ENCODE assay signal across 15 cellular contexts in genomic region chrX:115582035-115582870, GRCh38. TPM values are rescaled to one million over a fixed set of nuclear protein-coding genes. Genes with fewer than 3 reads are reported as not detected.
DNase-seq lines count a peak whose midpoint lies in the region; TF ChIP-seq lines count a peak whose summit lies in the region.
"Had no signal": no experiment of that assay in that cellular context is flagged by ENCODE, and none has a peak within 500 bp of the region (broad histone marks: within the 10 kb centered on the region; RNA-seq: fewer than 3 reads in every experiment).

No MANE protein-coding gene starts in this region.

- no peak for TF ChIP-seq POLR2A in thyroid gland (IDR thresholded peaks at IDR 0.05)

- H3K9me3 ChIP-seq in HUES64 (ENCODE audit: insufficient read depth, low read depth, low read length) (no peaks in the 10 kb centered on the region), duodenal mucosa (ENCODE audit: control insufficient read depth in 1 of 2, low read length in 2 of 2) (no peaks in the 10 kb centered on the region), thyroid gland (no peaks in the 10 kb centered on the region)
- H3K9me3 ChIP-seq: pancreas, testis had no signal

- DNase-seq in medulla oblongata (ENCODE audit: extremely low spot score) (peak; percentile 25), thyroid gland (no peak), NCI-H69 (lab: John Stamatoyannopoulos, UW) (no peak), Ammon's horn (ENCODE audit: low spot score) (no peak), NCI-H748 treated with DMSO at 0.1 percent for 48 hours (lab: John Stamatoyannopoulos, UW) (no peak), GM03348 (ENCODE audit: low spot score) (no peak)
- DNase-seq: activated CD8-positive, alpha-beta memory T cell treated with anti-CD3 and anti-CD28 coated beads, Interleukin-2, amount 50 U/mL, for 4 hours; CD4-positive, alpha-beta memory T cell; GOT3; NCI-H2081; pancreas; testis had no signal

- H3K36me3 ChIP-seq in HUES64 (ENCODE audit: insufficient read depth, low read length) (peaks cover 3% of the 10 kb centered on the region; the same call in 1 of the 2 replicates), duodenal mucosa (ENCODE audit: control insufficient read depth in 1 of 2, insufficient read depth in 2 of 2, low read length in 2 of 2) (no peaks in the 10 kb centered on the region), thyroid gland (no peaks in the 10 kb centered on the region)
- H3K36me3 ChIP-seq: pancreas had no signal

- no peaks in the 10 kb centered on the region for H3K27me3 ChIP-seq in HUES64 (ENCODE audit: insufficient read depth, low read length)
- H3K27me3 ChIP-seq in duodenal mucosa (ENCODE audit: control insufficient read depth in 1 of 2, insufficient read depth in 2 of 2, low read length in 2 of 2): no peaks in the 10 kb centered on the region
- H3K27me3 ChIP-seq in thyroid gland: no peaks in the 10 kb centered on the region
- H3K27me3 ChIP-seq: pancreas, testis had no signal

- no peak overlapping the region for H3K4me3 ChIP-seq in HUES64 (ENCODE audit: low read length)
- H3K4me3 ChIP-seq in duodenal mucosa (ENCODE audit: low read depth in 1 of 2, low read length in 2 of 2): no peak overlapping the region
- no peak overlapping the region for H3K4me3 ChIP-seq in thyroid gland (replicated peaks in 1 of 3)
- H3K4me3 ChIP-seq: pancreas, testis had no signal

- H3K4me1 ChIP-seq in HUES64 (ENCODE audit: insufficient read depth, low read length): peaks cover 37% of the 10 kb centered on the region
- H3K4me1 ChIP-seq in duodenal mucosa (ENCODE audit: control insufficient read depth in 1 of 2, insufficient read depth in 2 of 2, low read length in 2 of 2): no peaks in the 10 kb centered on the region
- H3K4me1 ChIP-seq in thyroid gland: peaks cover 0 to 13% of the 10 kb centered on the region in 2 donors
- H3K4me1 ChIP-seq: testis had no signal

- intact Hi-C loops in thyroid gland (cut with DNase I): no loop called here

- H3K27ac ChIP-seq in HUES64 (ENCODE audit: low read depth, low read length): peak overlapping the region; percentile 64; the same call in 1 of the 2 replicates
- peak overlapping the region; percentile 3 for H3K27ac ChIP-seq in duodenal mucosa (ENCODE audit: low read depth, low read length)
- H3K27ac ChIP-seq in thyroid gland: peak overlapping the region; percentile 69 to 94 (median 85)
- H3K27ac ChIP-seq: pancreas had no signal

- TF ChIP-seq CTCF in thyroid gland (IDR thresholded peaks at IDR 0.05): no peak

- H3K9ac ChIP-seq in HUES64 (ENCODE audit: low read depth, low read length): peak overlapping the region; percentile 39; the same call in 1 of the 2 replicates
- no peak overlapping the region for H3K9ac ChIP-seq in duodenal mucosa (ENCODE audit: low read depth in 1 of 2, low read length in 2 of 2)

- 52% methylated on average over 10 of the region's 11 CpGs for WGBS in HUES64
- 34 to 40% methylated on average over 11 of the region's 11 CpGs for WGBS in thyroid gland, 2 donors

RNA-seq across cellular contexts. Expression of gene PLS3, which starts 21.3 kb away (rescaled TPM):
- polyA plus RNA-seq in HUES64 (2013, experiment 1 of 2): 84.5 TPM
- polyA plus RNA-seq in HUES64 (2013, experiment 2 of 2): 92.4 TPM
- 100 to 1,000 TPM; 238 to 366 (median 300) TPM for total RNA-seq in thyroid gland
- polyA plus RNA-seq: IgD-negative memory B cell had no signal

Comparison
In these comparisons a context has a peak if more than half of its experiments do, and no peak if none do; other contexts are left out.
1. H3K27ac ChIP-seq: peak in every context shown above with its lines; median percentile 85 in thyroid gland; 64 in HUES64; 3 in duodenal mucosa.